27 cellular contexts compared by ENCODE assay signal in the genomic region with DNA sequence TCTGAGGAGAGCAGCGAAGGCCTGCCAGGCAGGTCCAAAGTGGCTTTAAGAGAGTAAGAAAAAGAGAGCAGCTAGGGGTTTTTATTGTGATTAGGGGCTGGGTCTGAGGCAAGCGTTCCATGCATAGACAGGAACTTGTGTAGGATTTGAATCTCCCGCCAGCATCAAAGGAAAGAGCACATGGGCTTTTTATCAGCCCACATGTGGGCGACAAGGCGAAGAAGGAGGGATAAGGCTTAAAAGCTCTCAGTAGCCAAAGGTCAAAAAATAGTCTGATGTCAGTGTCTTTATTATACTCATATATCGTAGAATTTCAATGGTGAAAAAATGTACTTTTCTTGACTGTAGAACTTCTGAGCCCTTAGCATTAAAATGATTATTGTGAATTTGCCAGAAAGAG.
"Had no signal": no experiment of that assay in that cellular context is flagged by ENCODE, and none has a peak within 500 bp of the region (broad histone marks: within the 10 kb centered on the region; RNA-seq: fewer than 3 reads in every experiment).

No MANE protein-coding gene starts in this region.

- H3K27me3 Mint-ChIP-seq: naive B cell; natural killer cell treated with Interleukin-12 subunit alpha and Interleukin-12 subunit beta and Interleukin-15 and Interleukin-18, amount 100 ng/mL, for 72 hours; progenitor cell of endocrine pancreas; stimulated activated memory B cell treated with anti-CD40 and anti-IgM and Interleukin-4, amounts not matched to agents 10 μg/mL and 1 μg/mL and 100 μg/mL, for 72 hours; stimulated activated naive CD8-positive, alpha-beta T cell treated with anti-CD3 and anti-CD28 coated beads, Interleukin-15, amount 100 ng/mL, for 72 hours; type B pancreatic cell had no signal

- H3K4me1 Mint-ChIP-seq: immature natural killer cell; naive B cell; stimulated activated memory B cell treated with anti-CD40 and anti-IgM and Interleukin-4, amounts not matched to agents 10 μg/mL and 1 μg/mL and 100 μg/mL, for 72 hours; stimulated activated naive CD8-positive, alpha-beta T cell treated with anti-CD3 and anti-CD28 coated beads, Interleukin-15, amount 100 ng/mL, for 72 hours had no signal

- H3K36me3 Mint-ChIP-seq: immature natural killer cell; naive B cell; natural killer cell treated with Interleukin-12 subunit alpha and Interleukin-12 subunit beta and Interleukin-15 and Interleukin-18, amount 100 ng/mL, for 72 hours; stimulated activated memory B cell treated with anti-CD40 and anti-IgM and Interleukin-4, amounts not matched to agents 10 μg/mL and 1 μg/mL and 100 μg/mL, for 72 hours; type B pancreatic cell had no signal

- H3K4me1 ChIP-seq: left lung, lower lobe of right lung, parathyroid adenoma, sigmoid colon, tibial nerve had no signal

- H3K27me3 ChIP-seq: left lung, sigmoid colon, tibial nerve had no signal

- H3K4me3 ChIP-seq: left lung, lower lobe of right lung, sigmoid colon, tibial nerve had no signal

- H3K27ac ChIP-seq: left lung, lower lobe of right lung, parathyroid adenoma, sigmoid colon, tibial nerve had no signal

- DNase-seq: head of caudate nucleus; hippocampal formation; immature natural killer cell; kidney; left colon; left lung; lower lobe of right lung; mammary epithelial cell; mesenchymal stem cell; naive B cell; nucleus accumbens; right cardiac atrium; sigmoid colon; small intestine; stimulated activated CD4-positive, alpha-beta T cell treated with anti-CD3 and anti-CD28 coated beads, Interleukin-1b, Interleukin-23, amount 100 ng/mL, for 48 hours; stimulated activated CD4-positive, alpha-beta T cell treated with anti-CD3 and anti-CD28 coated beads, Interleukin-2, amount 100 ng/mL, for 48 hours; stimulated activated CD4-positive, alpha-beta T cell treated with anti-CD3 and anti-CD28 coated beads, Interleukin-4, amount 100 ng/mL, for 4 hours; stimulated activated CD8-positive, alpha-beta memory T cell treated with anti-CD3 and anti-CD28 coated beads, Interleukin-4, amount 100 ng/mL, for 48 hours; stimulated activated naive CD4-positive, alpha-beta T cell treated with Interleukin-2 at 50 U/mL for 16 hours; stimulated activated naive CD8-positive, alpha-beta T cell treated with anti-CD3 and anti-CD28 coated beads, Interleukin-15, amount 100 ng/mL, for 72 hours; substantia nigra had no signal

- H3K4me3 Mint-ChIP-seq: immature natural killer cell; naive B cell; natural killer cell treated with Interleukin-12 subunit alpha and Interleukin-12 subunit beta and Interleukin-15 and Interleukin-18, amount 100 ng/mL, for 72 hours; stimulated activated memory B cell treated with anti-CD40 and anti-IgM and Interleukin-4, amounts not matched to agents 10 μg/mL and 1 μg/mL and 100 μg/mL, for 72 hours; stimulated activated naive CD8-positive, alpha-beta T cell treated with anti-CD3 and anti-CD28 coated beads, Interleukin-15, amount 100 ng/mL, for 72 hours; type B pancreatic cell had no signal

- H3K36me3 ChIP-seq: left lung, lower lobe of right lung, sigmoid colon, tibial nerve had no signal

- H3K27ac Mint-ChIP-seq: immature natural killer cell; naive B cell; natural killer cell treated with Interleukin-12 subunit alpha and Interleukin-12 subunit beta and Interleukin-15 and Interleukin-18, amount 100 ng/mL, for 72 hours; progenitor cell of endocrine pancreas; stimulated activated memory B cell treated with anti-CD40 and anti-IgM and Interleukin-4, amounts not matched to agents 10 μg/mL and 1 μg/mL and 100 μg/mL, for 72 hours; stimulated activated naive CD8-positive, alpha-beta T cell treated with anti-CD3 and anti-CD28 coated beads, Interleukin-15, amount 100 ng/mL, for 72 hours had no signal

- ATAC-seq: left colon; left lung; lower lobe of right lung; natural killer cell treated with Interleukin-12 subunit alpha and Interleukin-12 subunit beta and Interleukin-15 and Interleukin-18, amount 100 ng/mL, for 72 hours; right cardiac atrium; stimulated activated memory B cell treated with anti-CD40 and anti-IgM and Interleukin-4, amounts not matched to agents 10 μg/mL and 1 μg/mL and 100 μg/mL, for 72 hours; stimulated activated naive CD8-positive, alpha-beta T cell treated with anti-CD3 and anti-CD28 coated beads, Interleukin-15, amount 100 ng/mL, for 72 hours had no signal

- H3K9me3 Mint-ChIP-seq: naive B cell; stimulated activated memory B cell treated with anti-CD40 and anti-IgM and Interleukin-4, amounts not matched to agents 10 μg/mL and 1 μg/mL and 100 μg/mL, for 72 hours; stimulated activated naive CD8-positive, alpha-beta T cell treated with anti-CD3 and anti-CD28 coated beads, Interleukin-15, amount 100 ng/mL, for 72 hours; type B pancreatic cell had no signal

- H3K9me3 ChIP-seq: left lung, lower lobe of right lung, sigmoid colon, tibial nerve had no signal
